ENCODE assay signal across 1 cellular context in the genomic region with DNA sequence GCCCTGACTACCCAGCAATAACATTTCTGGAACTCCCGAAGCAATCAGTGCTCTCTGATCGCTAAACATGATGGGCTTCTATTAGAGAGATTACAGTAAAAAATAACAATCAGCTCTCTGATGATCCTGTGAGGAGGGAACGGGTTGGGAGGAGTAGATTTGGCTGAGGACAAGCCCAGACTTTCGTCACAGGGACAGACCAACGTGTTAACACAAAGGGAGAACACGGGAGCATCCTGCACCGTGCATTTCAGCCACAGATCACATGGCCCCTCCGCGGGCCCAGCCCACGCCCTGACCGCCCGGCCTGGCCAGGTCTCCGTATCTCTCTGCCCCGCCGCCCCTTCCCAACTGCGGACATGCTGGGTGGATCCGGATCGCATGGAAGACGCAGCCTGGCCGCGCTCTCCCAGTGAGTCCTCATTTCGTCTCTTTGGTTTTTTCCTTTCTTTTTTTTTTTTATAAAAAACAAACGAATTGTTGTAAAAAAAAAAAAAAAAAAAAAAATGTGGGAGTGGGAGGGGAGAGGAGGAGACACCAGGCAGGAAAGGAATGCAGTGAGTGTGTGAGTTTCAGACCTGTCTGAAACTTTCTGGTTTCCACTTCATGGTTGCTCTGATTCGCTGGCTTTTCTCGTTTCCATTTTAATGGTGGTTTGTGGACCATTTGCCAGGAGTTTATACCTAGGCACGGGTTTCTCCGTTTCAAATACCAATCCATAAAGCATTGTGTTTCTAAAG.
TF ChIP-seq lines count a peak whose summit lies in the region.

No MANE protein-coding gene starts in this region.

TF ChIP-seq in HepG2, 621 proteins besides CTCF, POLR2A, EP300 and RAD21 (continued from another document and continues in another):
- TF ChIP-seq MNT (IDR thresholded peaks at IDR 0.05) (peak; percentile 47; the same call in 1 of the 2 replicates), ZNF781 (CRISPR knock-in tag; IDR thresholded peaks at IDR 0.05; ENCODE audit: borderline replicate concordance, not compliant biosample characterization) (no peak), ZNF564 (CRISPR knock-in tag; IDR thresholded peaks at IDR 0.05) (peak; percentile 82; the same call in 1 of the 2 replicates), MED8 (CRISPR knock-in tag; IDR thresholded peaks at IDR 0.05; ENCODE audit: insufficient replicate concordance) (no peak), MAX (IDR thresholded peaks at IDR 0.05) (peak; percentile 96), MXI1 (IDR thresholded peaks at IDR 0.05; ENCODE audit: borderline replicate concordance, low read depth, low read length) (peak; percentile 86; the same call in 2 of the 3 replicates), ZMYM4 (CRISPR knock-in tag; IDR thresholded peaks at IDR 0.05) (peak; percentile 82; the same call in 1 of the 2 replicates), TFE3 (CRISPR knock-in tag; IDR thresholded peaks at IDR 0.05) (peak; percentile 91), ZNF746 (CRISPR knock-in tag; IDR thresholded peaks at IDR 0.05) (no peak), PHF8 (CRISPR knock-in tag; IDR thresholded peaks at IDR 0.05) (peak; percentile 39; the same call in 1 of the 2 replicates), DNMT3B (CRISPR knock-in tag; conservative IDR thresholded peaks at IDR 0.05) (0 out of 2 replicates have a peak, but pooled peaks have one; percentile 27), JUND (CRISPR knock-in tag; IDR thresholded peaks at IDR 0.05) (0 out of 2 replicates have a peak, but pooled peaks have one; percentile 4), BRD4 (CRISPR knock-in tag; IDR thresholded peaks at IDR 0.05) (no peak), STAG1 (CRISPR knock-in tag; IDR thresholded peaks at IDR 0.05) (0 out of 2 replicates have a peak, but pooled peaks have one; percentile 9), ZNF607 (CRISPR knock-in tag; IDR thresholded peaks at IDR 0.05; ENCODE audit: borderline replicate concordance) (peak; percentile 82), ZBTB40 (IDR thresholded peaks at IDR 0.05) (no peak), ZBTB40 (CRISPR knock-in tag; IDR thresholded peaks at IDR 0.05) (peak; percentile 47; the same call in 1 of the 2 replicates), PHB2 (IDR thresholded peaks at IDR 0.05; ENCODE audit: partially characterized antibody) (no peak), ZNF749 (CRISPR knock-in tag; IDR thresholded peaks at IDR 0.05; ENCODE audit: borderline replicate concordance) (no peak), KDM5A (IDR thresholded peaks at IDR 0.05; ENCODE audit: borderline replicate concordance, low read length) (no peak; the same call in 1 of the 2 replicates), ZNF180 (CRISPR knock-in tag; IDR thresholded peaks at IDR 0.05; ENCODE audit: borderline replicate concordance, low read depth) (no peak), ZNF274 (CRISPR knock-in tag; IDR thresholded peaks at IDR 0.05) (peak; percentile 30; the same call in 1 of the 2 replicates), PATZ1 (CRISPR knock-in tag; IDR thresholded peaks at IDR 0.05) (peak; percentile 52; the same call in 1 of the 2 replicates), ATF2 (CRISPR knock-in tag; IDR thresholded peaks at IDR 0.05) (peak; percentile 79; the same call in 1 of the 2 replicates), TP53 (CRISPR knock-in tag; conservative IDR thresholded peaks at IDR 0.05) (no peak), HOXA9 (CRISPR knock-in tag; IDR thresholded peaks at IDR 0.05; ENCODE audit: borderline replicate concordance) (no peak), TEAD3 (CRISPR knock-in tag; optimal IDR thresholded peaks at IDR 0.05; ENCODE audit: borderline replicate concordance) (peak; percentile 71), NCOR1 (IDR thresholded peaks at IDR 0.05; ENCODE audit: borderline replicate concordance, low read length) (peak; percentile 56; the same call in 1 of the 2 replicates), ELF3 (CRISPR knock-in tag; IDR thresholded peaks at IDR 0.05) (no peak), ZNF747 (CRISPR knock-in tag; IDR thresholded peaks at IDR 0.05; ENCODE audit: borderline replicate concordance) (peak; percentile 81), SPEN (CRISPR knock-in tag; IDR thresholded peaks at IDR 0.05; ENCODE audit: low read depth) (no peak; the same call in 1 of the 2 replicates)
- TF ChIP-seq, protein P1, sequence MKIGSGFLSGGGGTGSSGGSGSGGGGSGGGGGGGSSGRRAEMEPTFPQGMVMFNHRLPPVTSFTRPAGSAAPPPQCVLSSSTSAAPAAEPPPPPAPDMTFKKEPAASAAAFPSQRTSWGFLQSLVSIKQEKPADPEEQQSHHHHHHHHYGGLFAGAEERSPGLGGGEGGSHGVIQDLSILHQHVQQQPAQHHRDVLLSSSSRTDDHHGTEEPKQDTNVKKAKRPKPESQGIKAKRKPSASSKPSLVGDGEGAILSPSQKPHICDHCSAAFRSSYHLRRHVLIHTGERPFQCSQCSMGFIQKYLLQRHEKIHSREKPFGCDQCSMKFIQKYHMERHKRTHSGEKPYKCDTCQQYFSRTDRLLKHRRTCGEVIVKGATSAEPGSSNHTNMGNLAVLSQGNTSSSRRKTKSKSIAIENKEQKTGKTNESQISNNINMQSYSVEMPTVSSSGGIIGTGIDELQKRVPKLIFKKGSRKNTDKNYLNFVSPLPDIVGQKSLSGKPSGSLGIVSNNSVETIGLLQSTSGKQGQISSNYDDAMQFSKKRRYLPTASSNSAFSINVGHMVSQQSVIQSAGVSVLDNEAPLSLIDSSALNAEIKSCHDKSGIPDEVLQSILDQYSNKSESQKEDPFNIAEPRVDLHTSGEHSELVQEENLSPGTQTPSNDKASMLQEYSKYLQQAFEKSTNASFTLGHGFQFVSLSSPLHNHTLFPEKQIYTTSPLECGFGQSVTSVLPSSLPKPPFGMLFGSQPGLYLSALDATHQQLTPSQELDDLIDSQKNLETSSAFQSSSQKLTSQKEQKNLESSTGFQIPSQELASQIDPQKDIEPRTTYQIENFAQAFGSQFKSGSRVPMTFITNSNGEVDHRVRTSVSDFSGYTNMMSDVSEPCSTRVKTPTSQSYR (CRISPR knock-in tag; IDR thresholded peaks at IDR 0.05; ENCODE audit: borderline replicate concordance): no peak; the same call in 1 of the 2 replicates
- TF ChIP-seq, protein P2, sequence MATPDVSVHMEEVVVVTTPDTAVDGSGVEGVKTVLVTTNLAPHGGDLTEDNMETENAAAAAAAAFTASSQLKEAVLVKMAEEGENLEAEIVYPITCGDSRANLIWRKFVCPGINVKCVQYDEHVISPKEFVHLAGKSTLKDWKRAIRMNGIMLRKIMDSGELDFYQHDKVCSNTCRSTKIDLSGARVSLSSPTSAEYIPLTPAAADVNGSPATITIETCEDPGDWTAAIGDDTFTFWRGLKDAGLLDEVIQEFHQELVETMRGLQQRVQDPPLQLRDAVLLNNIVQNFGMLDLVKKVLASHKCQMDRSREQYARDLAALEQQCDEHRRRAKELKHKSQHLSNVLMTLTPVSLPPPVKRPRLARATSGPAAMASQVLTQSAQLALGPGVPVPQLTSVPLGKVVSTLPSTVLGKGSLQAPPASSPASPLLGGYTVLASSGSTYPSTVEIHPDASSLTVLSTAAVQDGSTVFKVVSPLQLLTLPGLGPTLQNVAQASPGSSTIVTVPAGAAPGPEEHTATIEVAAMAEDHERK (CRISPR knock-in tag; IDR thresholded peaks at IDR 0.05; ENCODE audit: low read depth): no peak
